ENCODE assay signal across 11 cellular contexts in the genomic region with DNA sequence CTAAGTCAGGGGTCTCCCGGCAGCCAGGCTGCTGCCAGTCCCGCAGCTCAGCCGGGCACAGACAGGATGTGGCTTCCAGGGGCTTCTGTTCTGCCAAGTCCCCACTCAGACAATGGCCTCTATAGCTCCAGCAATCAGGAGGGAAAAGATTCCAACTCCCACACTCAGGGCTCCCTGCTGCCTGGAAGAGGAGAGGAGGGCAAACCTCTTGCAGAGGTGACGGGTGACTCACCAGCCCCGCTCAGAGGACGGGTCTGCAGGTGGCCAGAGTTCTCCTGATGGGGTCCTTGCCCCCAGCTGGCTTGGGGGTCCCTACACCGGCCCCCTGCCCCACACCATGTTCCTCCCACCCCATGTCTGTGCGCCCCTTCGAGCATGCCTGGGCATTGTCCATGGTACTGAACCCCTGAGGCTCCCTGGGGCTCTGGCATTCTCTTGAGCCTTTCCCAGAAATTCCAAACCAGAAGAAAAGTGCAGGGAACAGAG. TPM values are rescaled to one million over a fixed set of nuclear protein-coding genes. Genes with fewer than 3 reads are reported as not detected.
DNase-seq lines count a peak whose midpoint lies in the region; ATAC-seq and TF ChIP-seq lines count a peak whose summit lies in the region.
"Had no signal": no experiment of that assay in that cellular context is flagged by ENCODE, and none has a peak within 500 bp of the region (broad histone marks: within the 10 kb centered on the region; RNA-seq: fewer than 3 reads in every experiment).

No MANE protein-coding gene starts in this region.

- intact Hi-C loops in CD8-positive, alpha-beta T cell (cut with DNase I, micrococcal nuclease), result loop anchor here in 1 of 2 experiments (2.0 kb wide), 1 partner anchor 64 kb away; a partner anchor contains a TSS

- H3K4me3 Mint-ChIP-seq in CD8-positive, alpha-beta T cell, result no peak overlapping the region
- H3K4me3 Mint-ChIP-seq in central memory CD8-positive, alpha-beta T cell, result peak overlapping the region; percentile 88

- peak overlapping the region; percentile 81 for H3K9ac ChIP-seq in Loucy (ENCODE audit: low read depth, low read length, poor library complexity, severe bottlenecking)
- H3K9ac ChIP-seq: parathyroid adenoma had no signal

- no peaks in the 10 kb centered on the region for H3K27me3 ChIP-seq in CD8-positive, alpha-beta T cell (ENCODE audit: insufficient read depth, low read length)
- H3K27me3 ChIP-seq in Loucy (ENCODE audit: insufficient read depth, low read length, poor library complexity, severe bottlenecking), result no peaks in the 10 kb centered on the region
- H3K27me3 ChIP-seq: body of pancreas had no signal

- POLR2A ChIA-PET in CD8-positive, alpha-beta T cell (lab: Charles Lee), result interaction anchor here (2.0 to 3.8 kb wide), 2 partner anchors 11 to 53 kb away, joined by 5 to 23 read pairs; no protein-coding TSS in a partner anchor

- no peaks in the 10 kb centered on the region for H3K9me3 ChIP-seq in CD8-positive, alpha-beta T cell (ENCODE audit: low read length)
- H3K9me3 ChIP-seq in Loucy (ENCODE audit: insufficient read depth, low read depth, low read length) (no peaks in the 10 kb centered on the region), mesodermal cell (ENCODE audit: control insufficient read depth, low read length) (no peaks in the 10 kb centered on the region)
- H3K9me3 ChIP-seq: body of pancreas had no signal

- H3K27ac ChIP-seq in CD8-positive, alpha-beta T cell (ENCODE audit: low read depth, low read length), result peak overlapping the region; percentile 67
- peak overlapping the region; percentile 74 for H3K27ac ChIP-seq in mesodermal cell (ENCODE audit: low read depth, low read length, severe bottlenecking)
- H3K27ac ChIP-seq: body of pancreas, parathyroid adenoma had no signal

- no peak overlapping the region for H2AFZ ChIP-seq in Loucy (ENCODE audit: low read length)
- H2AFZ ChIP-seq: parathyroid adenoma had no signal

- peaks cover 47% of the 10 kb centered on the region for H3K4me1 ChIP-seq in CD8-positive, alpha-beta T cell (ENCODE audit: insufficient read depth, low read length)
- H3K4me1 ChIP-seq in Loucy (ENCODE audit: insufficient read depth, low read length, poor library complexity, severe bottlenecking) (peaks cover 37% of the 10 kb centered on the region), mesodermal cell (ENCODE audit: control insufficient read depth, insufficient read depth, low read length, poor library complexity, severe bottlenecking) (peaks cover 45% of the 10 kb centered on the region)
- H3K4me1 ChIP-seq: body of pancreas, parathyroid adenoma had no signal

- ATAC-seq in CD8-positive, alpha-beta T cell, result no peak
- no peak for ATAC-seq in central memory CD8-positive, alpha-beta T cell (replicated peaks; ENCODE audit: extremely low read depth, poor library complexity, severe bottlenecking)
- ATAC-seq in HG03378 (IDR thresholded peaks at IDR 0.05; ENCODE audit: unreplicated experiment), result no peak
- ATAC-seq in GM21825 (IDR thresholded peaks at IDR 0.05; ENCODE audit: unreplicated experiment), result no peak
- ATAC-seq: body of pancreas had no signal

- no peaks in the 10 kb centered on the region for H3K36me3 Mint-ChIP-seq in CD8-positive, alpha-beta T cell
- no peaks in the 10 kb centered on the region for H3K36me3 Mint-ChIP-seq in central memory CD8-positive, alpha-beta T cell (ENCODE audit: insufficient read depth)

- H3K36me3 ChIP-seq in CD8-positive, alpha-beta T cell (ENCODE audit: insufficient read depth, low read length), result no peaks in the 10 kb centered on the region
- H3K36me3 ChIP-seq in Loucy (ENCODE audit: insufficient read depth, low read length) (no peaks in the 10 kb centered on the region), mesodermal cell (ENCODE audit: control insufficient read depth, insufficient read depth, low read length) (no peaks in the 10 kb centered on the region)

- H3K4me1 Mint-ChIP-seq in CD8-positive, alpha-beta T cell (ENCODE audit: low read depth), result peaks cover 38% of the 10 kb centered on the region
- H3K4me1 Mint-ChIP-seq in central memory CD8-positive, alpha-beta T cell, result peaks cover 27% of the 10 kb centered on the region

- H3K27ac Mint-ChIP-seq in CD8-positive, alpha-beta T cell, result peak overlapping the region; percentile 88
- peak overlapping the region; percentile 96 for H3K27ac Mint-ChIP-seq in central memory CD8-positive, alpha-beta T cell (ENCODE audit: low read depth)

- H3K4me2 ChIP-seq in Loucy (ENCODE audit: low read depth, low read length, poor library complexity, severe bottlenecking), result peak overlapping the region; percentile 79

- H3K27me3 Mint-ChIP-seq in CD8-positive, alpha-beta T cell (ENCODE audit: low read depth), result peaks cover 5% of the 10 kb centered on the region
- H3K27me3 Mint-ChIP-seq in central memory CD8-positive, alpha-beta T cell, result no peaks in the 10 kb centered on the region

- WGBS in mesodermal cell (ENCODE audit: insufficient coverage in 2 of 2), 2 experiments, result 41 to 54% methylated on average over 5 to 9 of the region's 9 CpGs

- H4K20me1 ChIP-seq in Loucy (ENCODE audit: insufficient read depth, low read length, poor library complexity, severe bottlenecking), result no peaks in the 10 kb centered on the region

- H3K4me3 ChIP-seq in CD8-positive, alpha-beta T cell (ENCODE audit: low read depth, low read length), result peak overlapping the region; percentile 47
- H3K4me3 ChIP-seq in Loucy (ENCODE audit: low read length, poor library complexity, severe bottlenecking) (peak overlapping the region; percentile 66), mesodermal cell (ENCODE audit: extremely low read depth, insufficient read depth, low read length, poor library complexity, severe bottlenecking) (no peak overlapping the region)
- H3K4me3 ChIP-seq: body of pancreas had no signal

- no peaks in the 10 kb centered on the region for H3K79me2 ChIP-seq in Loucy (ENCODE audit: insufficient read depth, low read length)
- H3K79me2 ChIP-seq: parathyroid adenoma had no signal

- CTCF ChIA-PET in CD8-positive, alpha-beta T cell (lab: Charles Lee), result interaction anchor here (1.5 to 1.8 kb wide), 2 partner anchors 49 to 53 kb away, joined by 3 to 5 read pairs; no protein-coding TSS in a partner anchor

- H3F3A ChIP-seq in Loucy (ENCODE audit: low read depth), result peaks cover 8% of the 10 kb centered on the region; the same call in 1 of the 2 replicates

- no peaks in the 10 kb centered on the region for H3K9me2 ChIP-seq in Loucy (replicated peaks; ENCODE audit: low read depth, low read length)

- DNase-seq in CD8-positive, alpha-beta T cell, result peak in 1 of 7 experiments; percentile 19
- DNase-seq in central memory CD8-positive, alpha-beta T cell (ENCODE audit: low spot score in 2 of 2), result no peak
- DNase-seq in GM03348 (ENCODE audit: low spot score) (no peak), CD1c-positive myeloid dendritic cell (ENCODE audit: extremely low spot score) (no peak)
- DNase-seq: GF-D8 had no signal

- no peaks in the 10 kb centered on the region for H3K9me3 Mint-ChIP-seq in CD8-positive, alpha-beta T cell
- no peaks in the 10 kb centered on the region for H3K9me3 Mint-ChIP-seq in central memory CD8-positive, alpha-beta T cell

- no peak for TF ChIP-seq CTCF in CD8-positive, alpha-beta T cell (IDR thresholded peaks at IDR 0.05)
- no peak for TF ChIP-seq CTCF in Loucy (conservative IDR thresholded peaks at IDR 0.05; ENCODE audit: low read length)

RNA-seq across cellular contexts. Expression of a gene that starts 32.6 kb away (rescaled TPM):
- total RNA-seq in CD8-positive, alpha-beta T cell, result not detected
- 1.1 TPM for polyA plus RNA-seq in mesodermal cell (2013, experiment 1 of 2)
- 0.86 TPM for polyA plus RNA-seq in mesodermal cell (2013, experiment 2 of 2)
- total RNA-seq: body of pancreas had no signal

RNA-seq across cellular contexts. Expression of a gene that starts 55.0 kb away (rescaled TPM):
- 1 to 10 TPM; 7.8 to 8.6 TPM for total RNA-seq in CD8-positive, alpha-beta T cell
- 21.0 TPM for polyA plus RNA-seq in mesodermal cell (2013, experiment 1 of 2)
- polyA plus RNA-seq in mesodermal cell (2013, experiment 2 of 2), result 20.1 TPM
